ENCODE assay signal across 19 cellular contexts in genomic region chr9:20988916-20989315, GRCh38. TPM values are rescaled to one million over a fixed set of nuclear protein-coding genes. Genes with fewer than 3 reads are reported as not detected.
DNase-seq lines count a peak whose midpoint lies in the region; ATAC-seq and TF ChIP-seq lines count a peak whose summit lies in the region.
"Had no signal": no experiment of that assay in that cellular context is flagged by ENCODE, and none has a peak within 500 bp of the region (broad histone marks: within the 10 kb centered on the region; RNA-seq: fewer than 3 reads in every experiment).

No MANE protein-coding gene starts in this region.

- in situ Hi-C loops in astrocyte of the cerebellum (cut with HindIII; ENCODE audit: low sequenced_read_pairs), result no loop called here

- TF ChIP-seq CTCF in AG04449 (IDR thresholded peaks at IDR 0.05; ENCODE audit: insufficient read depth, low read length, missing control alignments) (no peak), astrocyte of the cerebellum (IDR thresholded peaks at IDR 0.05; ENCODE audit: low read depth, low read length, missing control alignments) (no peak), fibroblast of villous mesenchyme (IDR thresholded peaks at IDR 0.05; ENCODE audit: insufficient read depth, low read depth, low read length) (no peak)

- POLR2A ChIA-PET in AG04449 (lab: Yijun Ruan, JAX), result no interaction called here
- POLR2A ChIA-PET in activated CD4-positive, alpha-beta memory T cell treated with anti-CD3 and anti-CD28 coated beads, Interleukin-2, amount 10 ng/mL, durations not matched to agents 7 days and 5 days (lab: Charles Lee), result no interaction called here

- CTCF ChIA-PET in AG04449 (lab: Yijun Ruan, JAX), result no interaction called here
- CTCF ChIA-PET in activated CD4-positive, alpha-beta memory T cell treated with anti-CD3 and anti-CD28 coated beads, Interleukin-2, amount 10 ng/mL, durations not matched to agents 7 days and 5 days (lab: Charles Lee), result interaction anchor here (0.7 to 1.6 kb wide), 2 partner anchors 122 to 296 kb away, joined by 4 to 5 read pairs; no protein-coding TSS in a partner anchor

- no peaks in the 10 kb centered on the region for H3K4me1 Mint-ChIP-seq in activated CD4-positive, alpha-beta memory T cell treated with anti-CD3 and anti-CD28 coated beads, Interleukin-2, amount 10 ng/mL, durations not matched to agents 7 days and 5 days

- H3K27me3 Mint-ChIP-seq in activated CD4-positive, alpha-beta memory T cell treated with anti-CD3 and anti-CD28 coated beads, Interleukin-2, amount 10 ng/mL, durations not matched to agents 7 days and 5 days, result no peaks in the 10 kb centered on the region
- H3K27me3 Mint-ChIP-seq: activated CD8-positive, alpha-beta T cell treated with anti-CD3 and anti-CD28 coated beads for 36 hours had no signal

- H3K4me3 ChIP-seq in AG04449 (ENCODE audit: low read depth, low read length) (no peak overlapping the region), astrocyte of the cerebellum (ENCODE audit: low read depth, low read length) (no peak overlapping the region), fibroblast of villous mesenchyme (ENCODE audit: low read depth, low read length) (no peak overlapping the region)
- H3K4me3 ChIP-seq: neural progenitor cell, uterus had no signal

- H3K4me3 Mint-ChIP-seq in activated CD4-positive, alpha-beta memory T cell treated with anti-CD3 and anti-CD28 coated beads, Interleukin-2, amount 10 ng/mL, durations not matched to agents 7 days and 5 days, result no peak overlapping the region
- H3K4me3 Mint-ChIP-seq: activated CD8-positive, alpha-beta T cell treated with anti-CD3 and anti-CD28 coated beads for 36 hours; neural progenitor cell had no signal

- DNase-seq in AG04449 (ENCODE audit: low read depth, low spot score) (peak; percentile 4), astrocyte of the cerebellum (ENCODE audit: low read depth) (peak; percentile 18), fibroblast of villous mesenchyme (ENCODE audit: low read depth) (peak; percentile 23), NCI-H1694 (lab: John Stamatoyannopoulos, UW) (no peak), SIG-M5 treated with dmso at 0.1 percent for 504 hours (lab: John Stamatoyannopoulos, UW; ENCODE audit: unreplicated experiment) (no peak)
- no peak for DNase-seq in effector CD4-positive, alpha-beta T cell
- DNase-seq in activated CD4-positive, alpha-beta memory T cell treated with anti-CD3 and anti-CD28 coated beads, Interleukin-2, amount 10 ng/mL, durations not matched to agents 7 days and 5 days, result no peak
- DNase-seq: activated CD4-positive, CD25-positive, alpha-beta regulatory T cell; activated CD8-positive, alpha-beta T cell treated with anti-CD3 and anti-CD28 coated beads for 36 hours; activated naive CD4-positive, alpha-beta T cell treated with anti-CD3 and anti-CD28 coated beads, Interleukin-2, amount 50 U/mL, for 16 hours; activated T-cell treated with anti-CD3 and anti-CD28 coated beads, Interleukin-2, amount 50 U/mL, for 48 hours; cortex of kidney; NCI-H1417 treated with DMSO at 0.1 percent for 48 hours; NCI-H748 treated with DMSO at 0.1 percent for 48 hours; retina; uterus had no signal

- no peak overlapping the region for H3K27ac Mint-ChIP-seq in activated CD4-positive, alpha-beta memory T cell treated with anti-CD3 and anti-CD28 coated beads, Interleukin-2, amount 10 ng/mL, durations not matched to agents 7 days and 5 days
- H3K27ac Mint-ChIP-seq: activated CD8-positive, alpha-beta T cell treated with anti-CD3 and anti-CD28 coated beads for 36 hours; neural progenitor cell had no signal

- H3K9me3 Mint-ChIP-seq in activated CD4-positive, alpha-beta memory T cell treated with anti-CD3 and anti-CD28 coated beads, Interleukin-2, amount 10 ng/mL, durations not matched to agents 7 days and 5 days, result no peaks in the 10 kb centered on the region
- H3K9me3 Mint-ChIP-seq: activated CD8-positive, alpha-beta T cell treated with anti-CD3 and anti-CD28 coated beads for 36 hours; neural progenitor cell had no signal

- H3K36me3 Mint-ChIP-seq in activated CD4-positive, alpha-beta memory T cell treated with anti-CD3 and anti-CD28 coated beads, Interleukin-2, amount 10 ng/mL, durations not matched to agents 7 days and 5 days (ENCODE audit: low read depth), result peaks cover 32% of the 10 kb centered on the region

- peak; percentile 48 for ATAC-seq in HG02642 (IDR thresholded peaks at IDR 0.05; ENCODE audit: poor library complexity, unreplicated experiment)
- ATAC-seq: activated CD8-positive, alpha-beta T cell treated with anti-CD3 and anti-CD28 coated beads for 36 hours had no signal

RNA-seq across cellular contexts. Expression of gene HACD4, which starts 42.5 kb away (rescaled TPM):
- 10.0 and 22.0 TPM in 2 replicates for total RNA-seq in fibroblast of villous mesenchyme
- 10 to 100 TPM; 14.8 to 15.6 TPM for total RNA-seq in activated CD4-positive, alpha-beta memory T cell treated with anti-CD3 and anti-CD28 coated beads, Interleukin-2, amount 10 ng/mL, durations not matched to agents 7 days and 5 days
- total RNA-seq: Daoy had no signal

Comparison
In these comparisons a context has a peak if more than half of its experiments do, and no peak if none do; other contexts are left out.
1. DNase-seq: peak in AG04449 (single experiment), astrocyte of the cerebellum (single experiment) and fibroblast of villous mesenchyme (single experiment); none in effector CD4-positive, alpha-beta T cell (single experiment), NCI-H1694 (single experiment), SIG-M5 treated with dmso at 0.1 percent for 504 hours (single experiment) and activated CD4-positive, alpha-beta memory T cell treated with anti-CD3 and anti-CD28 coated beads, Interleukin-2, amount 10 ng/mL, durations not matched to agents 7 days and 5 days (single experiment).